8 cellular contexts compared by ENCODE assay signal in the genomic region with DNA sequence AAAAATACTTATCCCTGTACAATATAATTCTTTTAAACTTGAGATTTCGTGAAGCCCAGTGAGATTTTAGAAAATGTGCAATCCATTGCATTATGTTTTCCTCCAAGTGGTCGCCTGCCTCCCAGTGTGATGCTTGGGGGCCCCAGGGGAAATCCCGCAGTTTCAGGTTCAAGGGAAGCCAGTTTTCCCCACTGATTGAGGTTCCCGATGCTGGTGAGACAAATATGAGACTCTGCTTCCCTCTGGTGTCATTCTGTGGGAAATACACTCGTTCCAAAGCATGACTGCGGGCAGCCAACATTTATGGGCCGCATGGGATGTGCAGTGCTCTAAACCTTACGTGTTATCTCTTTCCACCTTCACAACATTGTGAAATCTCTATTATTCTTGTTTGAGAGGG.
DNase-seq lines count a peak whose midpoint lies in the region; ATAC-seq and TF ChIP-seq lines count a peak whose summit lies in the region.

No MANE protein-coding gene starts in this region.

- H3K36me3 Mint-ChIP-seq in activated CD4-positive, alpha-beta T cell treated with anti-CD3 and anti-CD28 coated beads for 36 hours (ENCODE audit: low read depth): peaks cover 14% of the 10 kb centered on the region

- H2BK15ac ChIP-seq in mesenchymal stem cell (ENCODE audit: low read depth, poor library complexity, severe bottlenecking): no peak overlapping the region

- no peak overlapping the region for H3K4me2 ChIP-seq in mesenchymal stem cell (ENCODE audit: low read length, poor library complexity, severe bottlenecking)

- no peaks in the 10 kb centered on the region for H3K79me1 ChIP-seq in mesenchymal stem cell (replicated peaks; ENCODE audit: low read length, poor library complexity, severe bottlenecking)

- peaks cover 29% of the 10 kb centered on the region for H3K4me1 Mint-ChIP-seq in activated CD4-positive, alpha-beta T cell treated with anti-CD3 and anti-CD28 coated beads for 36 hours

- H3K9ac ChIP-seq in mesenchymal stem cell (ENCODE audit: low read length): no peak overlapping the region

- H3K9me3 Mint-ChIP-seq in activated CD4-positive, alpha-beta T cell treated with anti-CD3 and anti-CD28 coated beads for 36 hours (ENCODE audit: low read depth): peaks cover 3% of the 10 kb centered on the region

- POLR2A ChIA-PET in activated CD4-positive, alpha-beta T cell treated with anti-CD3 and anti-CD28 coated beads for 36 hours (lab: Charles Lee): no interaction called here

- H3K27ac Mint-ChIP-seq in activated CD4-positive, alpha-beta T cell treated with anti-CD3 and anti-CD28 coated beads for 36 hours: no peak overlapping the region

- no peak overlapping the region for H3K18ac ChIP-seq in mesenchymal stem cell (ENCODE audit: low read depth in 1 of 2, low read length in 2 of 2)

- intact Hi-C loops in activated CD4-positive, alpha-beta T cell treated with anti-CD3 and anti-CD28 coated beads for 36 hours (cut with DNase I, micrococcal nuclease): loop anchor here (1.0 to 2.0 kb wide), 5 partner anchors 26 to 302 kb away; no protein-coding TSS in a partner anchor
- intact Hi-C loops in tibial artery (cut with DNase I; ENCODE audit: low total_unique reads): loop anchor here (5.0 to 10.0 kb wide), 4 partner anchors 221 to 362 kb away; partner anchors contain the start of genes CACNG3 and PLK1

- no peaks in the 10 kb centered on the region for H3K36me3 ChIP-seq in mesenchymal stem cell (ENCODE audit: control insufficient read depth in 1 of 2, insufficient read depth in 2 of 2, low read depth in 1 of 2, low read length in 2 of 2)
- no peaks in the 10 kb centered on the region for H3K36me3 ChIP-seq in tibial artery

- H3K14ac ChIP-seq in mesenchymal stem cell (ENCODE audit: low read length in 2 of 2): no peak overlapping the region

- H3K4me3 ChIP-seq in WI38 (ENCODE audit: low read depth, low read length) (no peak overlapping the region), mesenchymal stem cell (ENCODE audit: insufficient read depth in 1 of 2, low read depth in 1 of 2, low read length in 2 of 2) (no peak overlapping the region), tibial artery (no peak overlapping the region)

- CTCF ChIA-PET in activated CD4-positive, alpha-beta T cell treated with anti-CD3 and anti-CD28 coated beads for 36 hours (lab: Charles Lee): interaction anchor here (0.6 to 6.7 kb wide), 23 partner anchors 10 to 570 kb away, joined by 3 to 81 read pairs (median 4); no protein-coding TSS in a partner anchor

- H2AK5ac ChIP-seq in mesenchymal stem cell (ENCODE audit: low read length, severe bottlenecking): no peak overlapping the region

- no peaks in the 10 kb centered on the region for H3K27me3 Mint-ChIP-seq in activated CD4-positive, alpha-beta T cell treated with anti-CD3 and anti-CD28 coated beads for 36 hours

- no peak overlapping the region for H2BK5ac ChIP-seq in mesenchymal stem cell (ENCODE audit: low read depth, low read length, poor library complexity, severe bottlenecking)

- H3K4ac ChIP-seq in mesenchymal stem cell (ENCODE audit: low read depth in 1 of 2, low read length in 2 of 2): no peak overlapping the region

- H3K9me3 ChIP-seq in mesenchymal stem cell (ENCODE audit: control insufficient read depth, low read length) (peaks cover 5% of the 10 kb centered on the region), tibial artery (no peaks in the 10 kb centered on the region)

- 21% methylated on average over 8 of the region's 8 CpGs for WGBS in mesenchymal stem cell

- H3K27me3 ChIP-seq in mesenchymal stem cell (ENCODE audit: control insufficient read depth in 1 of 2, insufficient read depth in 1 of 2, low read length in 2 of 2) (peaks cover 0 to 41% of the 10 kb centered on the region in 2 experiments), tibial artery (peaks cover 0 to 18% of the 10 kb centered on the region in 2 donors)

- peak; percentile 60 for ATAC-seq in activated CD4-positive, alpha-beta T cell treated with anti-CD3 and anti-CD28 coated beads for 36 hours

- no peak overlapping the region for H4K91ac ChIP-seq in mesenchymal stem cell (ENCODE audit: low read length)

- H3K4me3 Mint-ChIP-seq in activated CD4-positive, alpha-beta T cell treated with anti-CD3 and anti-CD28 coated beads for 36 hours: no peak overlapping the region

- H3K27ac ChIP-seq in mesenchymal stem cell (ENCODE audit: low read length, poor library complexity, severe bottlenecking) (no peak overlapping the region), tibial artery (no peak overlapping the region)

- H2BK120ac ChIP-seq in mesenchymal stem cell (ENCODE audit: low read depth, low read length): no peak overlapping the region

- H3K23ac ChIP-seq in mesenchymal stem cell (ENCODE audit: low read length in 2 of 2): no peak overlapping the region

- H2AFZ ChIP-seq in mesenchymal stem cell (ENCODE audit: low read depth, low read length): no peak overlapping the region

- no peak overlapping the region for H2BK12ac ChIP-seq in mesenchymal stem cell (ENCODE audit: low read length in 2 of 2)

- TF ChIP-seq CTCF in WI38 (IDR thresholded peaks at IDR 0.05; ENCODE audit: low read depth, low read length) (peak; percentile 54), tibial artery (IDR thresholded peaks at IDR 0.05) (peak; percentile 59 to 68)

- H3K4me1 ChIP-seq in mesenchymal stem cell (ENCODE audit: control insufficient read depth, insufficient read depth, low read depth, low read length) (no peaks in the 10 kb centered on the region), tibial artery (no peaks in the 10 kb centered on the region)

- DNase-seq in activated CD4-positive, alpha-beta T cell treated with anti-CD3 and anti-CD28 coated beads for 36 hours: peak; percentile 47
- DNase-seq in activated CD4-positive, alpha-beta T cell treated with anti-CD3 and anti-CD28 coated beads for 1 hour: no peak
- peak; percentile 40 for DNase-seq in NCI-H1105 treated with DMSO at 0.1 percent for 48 hours (lab: John Stamatoyannopoulos, UW)
- DNase-seq in ecto neural progenitor cell (ENCODE audit: low spot score): peak; percentile 60
- DNase-seq in mesenchymal stem cell: peak; percentile 33
- DNase-seq in tibial artery: no peak
- no peak for DNase-seq in activated effector memory CD4-positive, alpha-beta T cell treated with anti-CD3 and anti-CD28 coated beads, Interleukin-2, amount 50 U/mL, for 16 hours

- H4K8ac ChIP-seq in mesenchymal stem cell (ENCODE audit: low read length): no peak overlapping the region

Comparison
In these comparisons a context has a peak if more than half of its experiments do, and no peak if none do; other contexts are left out.
1. DNase-seq: peak in activated CD4-positive, alpha-beta T cell treated with anti-CD3 and anti-CD28 coated beads for 36 hours (single experiment), NCI-H1105 treated with DMSO at 0.1 percent for 48 hours (single experiment), ecto neural progenitor cell (single experiment) and mesenchymal stem cell (single experiment); none in activated CD4-positive, alpha-beta T cell treated with anti-CD3 and anti-CD28 coated beads for 1 hour (single experiment), tibial artery (0 of 2) and activated effector memory CD4-positive, alpha-beta T cell treated with anti-CD3 and anti-CD28 coated beads, Interleukin-2, amount 50 U/mL, for 16 hours (single experiment).